ENCODE assay signal across 14 cellular contexts in genomic region chr15:77502379-77503095, GRCh38.
DNase-seq lines count a peak whose midpoint lies in the region; ATAC-seq, FAIRE-seq and TF ChIP-seq lines count a peak whose summit lies in the region.
"Had no signal": no experiment of that assay in that cellular context is flagged by ENCODE, and none has a peak within 500 bp of the region (broad histone marks: within the 10 kb centered on the region; RNA-seq: fewer than 3 reads in every experiment).

No MANE protein-coding gene starts in this region.

- no peaks in the 10 kb centered on the region for H3K9me3 ChIP-seq in HepG2 (ENCODE audit: low read length)
- H3K9me3 ChIP-seq in right lobe of liver = no peaks in the 10 kb centered on the region
- no peaks in the 10 kb centered on the region for H3K9me3 ChIP-seq in K562 (replicated peaks; ENCODE audit: control insufficient read depth, insufficient read depth, low read depth, low read length)
- no peaks in the 10 kb centered on the region for H3K9me3 ChIP-seq in upper lobe of left lung
- H3K9me3 ChIP-seq: BLaER1 had no signal

- no peak overlapping the region for H2AFZ ChIP-seq in HepG2 (ENCODE audit: low read length)
- no peak overlapping the region for H2AFZ ChIP-seq in K562 (ENCODE audit: low read depth, low read length)

- POLR2A ChIA-PET in HepG2 (lab: Yijun Ruan, JAX) (no interaction called here), K562 (lab: Yijun Ruan, JAX) (interaction anchor here (0.8 kb wide), 1 partner anchor 1682 kb away, joined by 3 read pairs; no protein-coding TSS in a partner anchor)

- TF ChIP-seq EP300 in HepG2 (IDR thresholded peaks at IDR 0.05; ENCODE audit: low read depth in 2 of 2, low read length in 2 of 2) = no peak
- TF ChIP-seq EP300 in HepG2 (CRISPR knock-in tag; IDR thresholded peaks at IDR 0.05; ENCODE audit: borderline replicate concordance) = no peak
- no peak for TF ChIP-seq EP300 in K562 (IDR thresholded peaks at IDR 0.05; ENCODE audit: low read length)
- TF ChIP-seq EP300 in upper lobe of left lung (IDR thresholded peaks at IDR 0.05) = no peak

- peak overlapping the region; percentile 36 for H3K27ac Mint-ChIP-seq in glutamatergic neuron (ENCODE audit: unreplicated experiment)

- H3K36me3 Mint-ChIP-seq in glutamatergic neuron (ENCODE audit: unreplicated experiment) = no peaks in the 10 kb centered on the region

- TF ChIP-seq RAD21 in HepG2 (CRISPR knock-in tag; IDR thresholded peaks at IDR 0.05) (no peak), K562 (CRISPR knock-in tag; conservative IDR thresholded peaks at IDR 0.05 in 1 of 2, IDR thresholded peaks at IDR 0.05 in 1 of 2) (no peak)

- FAIRE-seq in HepG2 (lab: Jason Lieb, UNC) (peak; percentile 49), K562 (lab: Jason Lieb, UNC) (peak; percentile 32)
- FAIRE-seq: H54 had no signal

- peak overlapping the region; percentile 5; the same call in 1 of the 2 replicates for H3K4me2 ChIP-seq in HepG2 (ENCODE audit: low read depth, low read length)
- H3K4me2 ChIP-seq in K562 (ENCODE audit: insufficient read depth, low read length) = no peak overlapping the region
- H3K4me2 ChIP-seq: BLaER1 had no signal

- no TSS peak for BruUV-seq in HepG2 (replicated peaks; lab: Mats Ljungman, UMichigan)
- BruUV-seq in K562 (replicated peaks; lab: Mats Ljungman, UMichigan) = no TSS peak

- in situ Hi-C loops in HepG2 (cut with HindIII; ENCODE audit: extremely low pct_ligation_motif_present, low pct_unique_long_range_greater_than_20kb) = loop anchor here (5.0 kb wide), 1 partner anchor 40 kb away; no protein-coding TSS in a partner anchor
- in situ Hi-C loops in K562 (cut with MboI) = loop anchor here (5.0 to 10.0 kb wide), 2 partner anchors 310 to 478 kb away; no protein-coding TSS in a partner anchor

- peaks cover 13% of the 10 kb centered on the region for H3K27me3 Mint-ChIP-seq in glutamatergic neuron (ENCODE audit: unreplicated experiment)

- TF ChIP-seq POLR2A in HepG2 (IDR thresholded peaks at IDR 0.05; ENCODE audit: insufficient read depth in 1 of 2, low read depth in 2 of 2, low read length in 2 of 2) (no peak), right lobe of liver (IDR thresholded peaks at IDR 0.05) (no peak), K562 (conservative IDR thresholded peaks at IDR 0.05) (no peak), upper lobe of left lung (IDR thresholded peaks at IDR 0.05) (no peak)

- H3K27me3 ChIP-seq in HepG2 (ENCODE audit: control insufficient read depth in 1 of 2, insufficient read depth in 2 of 2, low read length in 2 of 2) = no peaks in the 10 kb centered on the region
- H3K27me3 ChIP-seq in right lobe of liver = no peaks in the 10 kb centered on the region
- H3K27me3 ChIP-seq in K562 (ENCODE audit: control insufficient read depth in 2 of 2, insufficient read depth in 2 of 2, low read length in 2 of 2) = peaks cover 0 to 11% of the 10 kb centered on the region in 2 experiments; a peak in 3 of 5 replicates
- no peaks in the 10 kb centered on the region for H3K27me3 ChIP-seq in upper lobe of left lung
- H3K27me3 ChIP-seq: BLaER1 had no signal

- CTCF ChIA-PET in HepG2 (lab: Yijun Ruan, JAX; ENCODE audit: low intra/inter-chr PET ratio, low total read pairs) (no interaction called here), K562 (lab: Yijun Ruan, JAX; ENCODE audit: low intra/inter-chr PET ratio) (no interaction called here)

- H3K4me3 ChIP-seq in HepG2 (replicated peaks in 1 of 3; ENCODE audit: insufficient read depth in 1 of 3, low read depth in 2 of 3, low read length in 3 of 3) = no peak overlapping the region
- no peak overlapping the region for H3K4me3 ChIP-seq in right lobe of liver
- H3K4me3 ChIP-seq in K562 = no peak overlapping the region
- H3K4me3 ChIP-seq in upper lobe of left lung = no peak overlapping the region
- H3K4me3 ChIP-seq: BLaER1 had no signal

- no peak overlapping the region for H3K4me3 Mint-ChIP-seq in glutamatergic neuron (ENCODE audit: unreplicated experiment)
- H3K4me3 Mint-ChIP-seq: CD8-positive, alpha-beta memory T cell had no signal

- H3K79me2 ChIP-seq in HepG2 (ENCODE audit: insufficient read depth, low read length) = no peaks in the 10 kb centered on the region
- no peaks in the 10 kb centered on the region for H3K79me2 ChIP-seq in K562 (ENCODE audit: control insufficient read depth, insufficient read depth, low read length)

- H4K20me1 ChIP-seq in HepG2 (ENCODE audit: insufficient read depth, low read length) (no peaks in the 10 kb centered on the region), K562 (replicated peaks; ENCODE audit: control insufficient read depth, insufficient read depth, low read length) (no peaks in the 10 kb centered on the region; the same call in 1 of the 2 replicates)
- H4K20me1 ChIP-seq: BLaER1 had no signal

- WGBS in HepG2 (ENCODE audit: low lambda C conversion rate) = 44% methylated on average over 7 of the region's 7 CpGs
- 92% methylated on average over 7 of the region's 7 CpGs for WGBS in right lobe of liver (ENCODE audit: insufficient coverage, low coverage, low lambda C conversion rate, missing lambda C conversion rate)
- WGBS in K562 (ENCODE audit: insufficient coverage, low coverage, missing lambda C conversion rate) = 20% methylated on average over 7 of the region's 7 CpGs
- 91 to 95% methylated on average over 7 of the region's 7 CpGs for WGBS in upper lobe of left lung, 2 donors

- no peaks in the 10 kb centered on the region for H3K9me3 Mint-ChIP-seq in glutamatergic neuron (ENCODE audit: unreplicated experiment)
- H3K9me3 Mint-ChIP-seq: CD8-positive, alpha-beta memory T cell had no signal

- intact Hi-C loops in HepG2 (cut with micrococcal nuclease; ENCODE audit: unreplicated experiment) = no loop called here
- intact Hi-C loops in right lobe of liver (cut with DNase I) = no loop called here
- intact Hi-C loops in K562 (cut with micrococcal nuclease) = no loop called here

- ATAC-seq in HepG2 (peak; percentile 57), right lobe of liver (no peak), K562 (0 out of 3 replicates have a peak, but pooled peaks have one; percentile 29), GM21390 (IDR thresholded peaks at IDR 0.05; ENCODE audit: unreplicated experiment) (no peak), upper lobe of left lung (ENCODE audit: low FRiP score in 2 of 2) (no peak)

- H3K36me3 ChIP-seq in HepG2 (replicated peaks in 1 of 2; ENCODE audit: control insufficient read depth in 1 of 2, insufficient read depth in 2 of 2, low read length in 2 of 2) (no peaks in the 10 kb centered on the region), right lobe of liver (no peaks in the 10 kb centered on the region), K562 (ENCODE audit: control insufficient read depth, insufficient read depth, low read length) (no peaks in the 10 kb centered on the region), upper lobe of left lung (no peaks in the 10 kb centered on the region)
- H3K36me3 ChIP-seq: BLaER1 had no signal

- no peaks in the 10 kb centered on the region for H3K9me1 ChIP-seq in K562 (ENCODE audit: control insufficient read depth, insufficient read depth, low read length)

- DNase-seq in HepG2 (ENCODE audit: low spot score) = peak; percentile 23
- no peak for DNase-seq in right lobe of liver
- DNase-seq in K562 (ENCODE audit: extremely low read depth in 1 of 4, low spot score in 3 of 4) = peak in 1 of 4 experiments; percentile 12
- DNase-seq in glutamatergic neuron = no peak
- no peak for DNase-seq in upper lobe of left lung
- DNase-seq in iPS-NIHi11 (ENCODE audit: low spot score) = no peak
- DNase-seq: 8988T; AML-193; CD8-positive, alpha-beta memory T cell; DMS 273 treated with DMSO at 0.1 percent for 48 hours; IMR-90 had no signal

- no peak for TF ChIP-seq CTCF in HepG2 (CRISPR knock-in tag; IDR thresholded peaks at IDR 0.05)
- TF ChIP-seq CTCF in right lobe of liver (IDR thresholded peaks at IDR 0.05) = no peak
- no peak for TF ChIP-seq CTCF in K562 (IDR thresholded peaks at IDR 0.05 in 2 of 3, conservative IDR thresholded peaks at IDR 0.05 in 1 of 3; ENCODE audit: insufficient read depth in 2 of 3, low read depth in 1 of 3, low read length in 3 of 3)
- TF ChIP-seq CTCF in glutamatergic neuron (IDR thresholded peaks at IDR 0.05; ENCODE audit: partially characterized antibody, unreplicated experiment) = no peak
- no peak for TF ChIP-seq CTCF in upper lobe of left lung (IDR thresholded peaks at IDR 0.05)

- peaks cover 61% of the 10 kb centered on the region for H3K4me1 ChIP-seq in HepG2 (ENCODE audit: insufficient read depth, low read length)
- H3K4me1 ChIP-seq in right lobe of liver = peaks cover 0 to 7% (median 0%) of the 10 kb centered on the region in 4 donors
- H3K4me1 ChIP-seq in K562 (replicated peaks in 1 of 2; ENCODE audit: control insufficient read depth in 2 of 2, insufficient read depth in 2 of 2, low read length in 2 of 2) = peaks cover 5 to 6% of the 10 kb centered on the region in 2 experiments; a peak in 3 of 5 replicates
- H3K4me1 ChIP-seq in upper lobe of left lung = peaks cover 33 to 52% (median 44%) of the 10 kb centered on the region in 4 donors

- H3K4me1 Mint-ChIP-seq in glutamatergic neuron (ENCODE audit: low read depth, unreplicated experiment) = peaks cover 34% of the 10 kb centered on the region
- H3K4me1 Mint-ChIP-seq: CD8-positive, alpha-beta memory T cell had no signal

- H3K27ac ChIP-seq in HepG2 (ENCODE audit: extremely low read length, insufficient read depth, low read length) (no peak overlapping the region), right lobe of liver (no peak overlapping the region), K562 (ENCODE audit: extremely low read depth, low read depth, low read length) (no peak overlapping the region), upper lobe of left lung (no peak overlapping the region)
- H3K27ac ChIP-seq: BLaER1 had no signal

- H3K9ac ChIP-seq in HepG2 (ENCODE audit: insufficient read depth, low read depth, low read length) = no peak overlapping the region
- no peak overlapping the region for H3K9ac ChIP-seq in K562 (ENCODE audit: insufficient read depth in 1 of 2, low read depth in 2 of 2, low read length in 2 of 2)
- H3K9ac ChIP-seq: BLaER1 had no signal

TF ChIP-seq in K562, 482 proteins besides CTCF, POLR2A, EP300 and RAD21 (continues in another document):
- no peak for TF ChIP-seq ZNF277 (CRISPR knock-in tag; IDR thresholded peaks at IDR 0.05; ENCODE audit: borderline replicate concordance)
- TF ChIP-seq NR2C2 (CRISPR knock-in tag; IDR thresholded peaks at IDR 0.05) = no peak
- TF ChIP-seq NR2C2 (tag; IDR thresholded peaks at IDR 0.05) = 0 out of 2 replicates have a peak, but pooled peaks have one; percentile 17
- TF ChIP-seq L3MBTL2 (IDR thresholded peaks at IDR 0.05) = peak; percentile 68
- TF ChIP-seq HDGF (IDR thresholded peaks at IDR 0.05) = no peak
- TF ChIP-seq ETV5 (CRISPR knock-in tag; IDR thresholded peaks at IDR 0.05; ENCODE audit: low read depth) = no peak

Comparison
In these comparisons a context has a peak if more than half of its experiments do, and no peak if none do; other contexts are left out.
1. ATAC-seq: peak in HepG2 (single experiment) and K562 (single experiment); none in right lobe of liver (0 of 4), GM21390 (single experiment) and upper lobe of left lung (0 of 2).
2. Of the 241 proteins assayed by ChIP-seq in both HepG2 and K562: peak only in HepG2: ZNF121 and ZNF263; only in K562: ATF7, FOSL1, NFE2, RAD51, SMARCE1 and USF2; in both: none; in neither: 230; mixed calls (peak in some experiments, not most) for 3.